In genomic region chr13:65783383-65783782, GRCh38 we compare ENCODE assay signal across 30 cellular contexts.
"Had no signal": no experiment of that assay in that cellular context is flagged by ENCODE, and none has a peak within 500 bp of the region (broad histone marks: within the 10 kb centered on the region; RNA-seq: fewer than 3 reads in every experiment).

No MANE protein-coding gene starts in this region.

- H3K4me1 Mint-ChIP-seq: activated B cell treated with CpG ODN at 0.5 μM for 24 hours; activated naive CD8-positive, alpha-beta T cell treated with anti-CD3 and anti-CD28 coated beads for 36 hours; activated T-helper 17 cell treated with anti-CD3 and anti-CD28 coated beads, Interleukin-2, amount 50 U/mL, for 72 hours had no signal

- H3K27me3 ChIP-seq: brain microvascular endothelial cell, MG63, SJCRH30 had no signal

- H3K4me3 ChIP-seq: MG63, SJCRH30, SK-N-MC had no signal

- DNase-seq: activated B cell treated with CpG ODN at 0.5 μM for 24 hours; activated CD4-positive, alpha-beta memory T cell treated with anti-CD3 and anti-CD28 coated beads for 36 hours; activated CD4-positive, alpha-beta T cell treated with anti-CD3 and anti-CD28 coated beads for 4 hours; activated CD4-positive, alpha-beta T cell treated with anti-CD3 and anti-CD28 coated beads, Interleukin-2, amount 50 U/mL, for 1 hour; activated CD4-positive, CD25-positive, alpha-beta regulatory T cell treated with anti-CD3 and anti-CD28 coated beads, Interleukin-2, amount 50 U/mL, for 72 hours; activated CD8-positive, alpha-beta memory T cell treated with anti-CD3 and anti-CD28 coated beads, Interleukin-2, amount 50 U/mL, for 4 hours; activated effector memory CD4-positive, alpha-beta T cell treated with anti-CD3 and anti-CD28 coated beads, Interleukin-2, amount 50 U/mL, for 16 hours; activated naive CD4-positive, alpha-beta T cell; activated naive CD4-positive, alpha-beta T cell treated with anti-CD3 and anti-CD28 coated beads, Interleukin-2, amount 50 U/mL, for 16 hours; activated naive CD8-positive, alpha-beta T cell treated with anti-CD3 and anti-CD28 coated beads for 36 hours; activated T-cell treated with anti-CD3 and anti-CD28 coated beads, Interleukin-2, amount 50 U/mL, for 72 hours; amniotic stem cell; aorta; brain microvascular endothelial cell; Kasumi-1; KG1; MG63; NCI-H1048; NCI-H1105 treated with DMSO at 0.1 percent for 48 hours; NCI-H1436 treated with DMSO at 0.1 percent for 48 hours; NCI-H1694 treated with DMSO at 0.1 percent for 48 hours; NCI-H2029; NCI-H345; NCI-H524 treated with DMSO at 0.1 percent for 48 hours; SJCRH30 had no signal

- H3K27ac Mint-ChIP-seq: activated B cell treated with CpG ODN at 0.5 μM for 24 hours; activated CD4-positive, alpha-beta memory T cell treated with anti-CD3 and anti-CD28 coated beads for 36 hours; activated naive CD8-positive, alpha-beta T cell treated with anti-CD3 and anti-CD28 coated beads for 36 hours; activated T-cell treated with anti-CD3 and anti-CD28 coated beads, Interleukin-2, amount 50 U/mL, for 72 hours; activated T-helper 17 cell treated with anti-CD3 and anti-CD28 coated beads, Interleukin-2, amount 50 U/mL, for 72 hours; T-helper 2 cell treated with Interferon-gamma antibody and Interleukin-4, amounts not matched to agents 5 μg/mL and 100 μg/mL, for 36 hours had no signal

- H3K4me3 Mint-ChIP-seq: activated B cell treated with CpG ODN at 0.5 μM for 24 hours; activated CD4-positive, alpha-beta memory T cell treated with anti-CD3 and anti-CD28 coated beads for 36 hours; activated naive CD8-positive, alpha-beta T cell treated with anti-CD3 and anti-CD28 coated beads for 36 hours; activated T-cell treated with anti-CD3 and anti-CD28 coated beads, Interleukin-2, amount 50 U/mL, for 72 hours; activated T-helper 17 cell treated with anti-CD3 and anti-CD28 coated beads, Interleukin-2, amount 50 U/mL, for 72 hours; T-helper 2 cell treated with Interferon-gamma antibody and Interleukin-4, amounts not matched to agents 5 μg/mL and 100 μg/mL, for 36 hours had no signal

- H3K27ac ChIP-seq: brain microvascular endothelial cell, SJCRH30, SK-N-MC, VCaP had no signal

- H3K36me3 ChIP-seq: brain microvascular endothelial cell, MG63, SJCRH30 had no signal

- ATAC-seq: activated T-cell treated with anti-CD3 and anti-CD28 coated beads, Interleukin-2, amount 50 U/mL, for 72 hours; activated T-helper 17 cell treated with anti-CD3 and anti-CD28 coated beads, Interleukin-2, amount 50 U/mL, for 72 hours; Panc1 had no signal

- H3K4me1 ChIP-seq: SJCRH30 had no signal

- H3K36me3 Mint-ChIP-seq: activated CD4-positive, alpha-beta memory T cell treated with anti-CD3 and anti-CD28 coated beads for 36 hours; activated naive CD8-positive, alpha-beta T cell treated with anti-CD3 and anti-CD28 coated beads for 36 hours had no signal

- H3K27me3 Mint-ChIP-seq: activated B cell treated with CpG ODN at 0.5 μM for 24 hours; activated CD4-positive, alpha-beta memory T cell treated with anti-CD3 and anti-CD28 coated beads for 36 hours; activated naive CD8-positive, alpha-beta T cell treated with anti-CD3 and anti-CD28 coated beads for 36 hours; activated T-helper 17 cell treated with anti-CD3 and anti-CD28 coated beads, Interleukin-2, amount 50 U/mL, for 72 hours had no signal

- H3K9me3 ChIP-seq: MG63, SJCRH30 had no signal
